ENCODE assay signal across 2 cellular contexts in the genomic region with DNA sequence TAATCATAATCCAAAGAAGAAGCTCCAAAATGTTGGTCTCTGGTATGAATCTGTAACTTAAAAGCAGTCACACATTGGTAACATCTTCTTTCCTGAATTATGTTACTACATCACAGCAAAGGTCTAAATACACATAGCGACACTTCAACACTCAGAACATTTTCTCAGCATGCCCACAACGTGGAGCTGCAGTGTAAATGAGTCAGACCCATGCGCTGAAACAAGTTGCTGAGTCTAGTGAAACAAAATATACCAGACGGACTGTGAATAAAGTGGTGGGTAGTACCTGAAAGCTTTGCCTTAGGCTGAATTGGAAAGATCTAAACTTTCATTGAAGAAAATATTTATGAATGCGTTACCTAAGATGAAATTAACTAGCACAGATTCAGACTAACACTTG.
TF ChIP-seq lines count a peak whose summit lies in the region.

No MANE protein-coding gene starts in this region.

TF ChIP-seq in IMR-90, 13 proteins besides CTCF, POLR2A, EP300 and RAD21:
- TF ChIP-seq FOS (IDR thresholded peaks at IDR 0.05; ENCODE audit: low read depth, low read length) = no peak
- no peak for TF ChIP-seq CEBPB (IDR thresholded peaks at IDR 0.05; ENCODE audit: low read depth, low read length)
- TF ChIP-seq, protein P1, sequence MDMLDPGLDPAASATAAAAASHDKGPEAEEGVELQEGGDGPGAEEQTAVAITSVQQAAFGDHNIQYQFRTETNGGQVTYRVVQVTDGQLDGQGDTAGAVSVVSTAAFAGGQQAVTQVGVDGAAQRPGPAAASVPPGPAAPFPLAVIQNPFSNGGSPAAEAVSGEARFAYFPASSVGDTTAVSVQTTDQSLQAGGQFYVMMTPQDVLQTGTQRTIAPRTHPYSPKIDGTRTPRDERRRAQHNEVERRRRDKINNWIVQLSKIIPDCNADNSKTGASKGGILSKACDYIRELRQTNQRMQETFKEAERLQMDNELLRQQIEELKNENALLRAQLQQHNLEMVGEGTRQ (IDR thresholded peaks at IDR 0.05; ENCODE audit: low read depth, low read length) = no peak
- no peak for TF ChIP-seq RFX5 (IDR thresholded peaks at IDR 0.05; ENCODE audit: low read depth, low read length)
- TF ChIP-seq BHLHE40 (IDR thresholded peaks at IDR 0.05; ENCODE audit: low read depth, low read length) = no peak
- TF ChIP-seq MAZ (IDR thresholded peaks at IDR 0.05; ENCODE audit: borderline replicate concordance, low read depth, low read length) = no peak
- TF ChIP-seq RCOR1 (IDR thresholded peaks at IDR 0.05; ENCODE audit: insufficient replicate concordance, low read length) = no peak
- TF ChIP-seq MAFK (IDR thresholded peaks at IDR 0.05; ENCODE audit: low read depth, low read length) = peak; percentile 70
- peak; percentile 36; the same call in 1 of the 2 replicates for TF ChIP-seq SMC3 (IDR thresholded peaks at IDR 0.05; ENCODE audit: low read depth, low read length)
- TF ChIP-seq CHD1 (IDR thresholded peaks at IDR 0.05; ENCODE audit: low read depth, low read length) = no peak
- TF ChIP-seq MXI1 (IDR thresholded peaks at IDR 0.05; ENCODE audit: borderline replicate concordance, low read depth, low read length) = no peak
- no peak for TF ChIP-seq NFE2L2 (IDR thresholded peaks at IDR 0.05; ENCODE audit: low read depth, low read length)

TF ChIP-seq in K562, 482 proteins besides CTCF, POLR2A, EP300 and RAD21 (continues in another document):
- TF ChIP-seq, protein P2, sequence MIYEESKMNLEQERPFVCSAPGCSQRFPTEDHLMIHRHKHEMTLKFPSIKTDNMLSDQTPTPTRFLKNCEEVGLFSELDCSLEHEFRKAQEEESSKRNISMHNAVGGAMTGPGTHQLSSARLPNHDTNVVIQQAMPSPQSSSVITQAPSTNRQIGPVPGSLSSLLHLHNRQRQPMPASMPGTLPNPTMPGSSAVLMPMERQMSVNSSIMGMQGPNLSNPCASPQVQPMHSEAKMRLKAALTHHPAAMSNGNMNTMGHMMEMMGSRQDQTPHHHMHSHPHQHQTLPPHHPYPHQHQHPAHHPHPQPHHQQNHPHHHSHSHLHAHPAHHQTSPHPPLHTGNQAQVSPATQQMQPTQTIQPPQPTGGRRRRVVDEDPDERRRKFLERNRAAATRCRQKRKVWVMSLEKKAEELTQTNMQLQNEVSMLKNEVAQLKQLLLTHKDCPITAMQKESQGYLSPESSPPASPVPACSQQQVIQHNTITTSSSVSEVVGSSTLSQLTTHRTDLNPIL (CRISPR knock-in tag; IDR thresholded peaks at IDR 0.05) = no peak
- TF ChIP-seq HLTF (IDR thresholded peaks at IDR 0.05) (no peak), FOSL1 (tag; conservative IDR thresholded peaks at IDR 0.05) (peak; percentile 77), ZNF146 (CRISPR knock-in tag; IDR thresholded peaks at IDR 0.05; ENCODE audit: unreplicated experiment) (no peak), NRF1 (conservative IDR thresholded peaks at IDR 0.05 in 1 of 2, IDR thresholded peaks at IDR 0.05 in 1 of 2) (peak in 1 of 2 experiments; percentile 55; a peak in 1 of 4 replicates), TCF3 (CRISPR knock-in tag; IDR thresholded peaks at IDR 0.05) (no peak), ELF2 (CRISPR knock-in tag; IDR thresholded peaks at IDR 0.05) (no peak), PCBP2 (IDR thresholded peaks at IDR 0.05; ENCODE audit: low read depth, low read length, poor library complexity, severe bottlenecking) (no peak), NBN (IDR thresholded peaks at IDR 0.05; ENCODE audit: low read depth) (no peak), SPI1 (IDR thresholded peaks at IDR 0.05; ENCODE audit: borderline replicate concordance, low read depth, low read length) (no peak), RBM25 (IDR thresholded peaks at IDR 0.05; ENCODE audit: low read depth, low read length, severe bottlenecking) (no peak), TRIM24 (IDR thresholded peaks at IDR 0.05) (no peak), RBM39 (optimal IDR thresholded peaks at IDR 0.05; ENCODE audit: low read depth, low read length) (no peak), ZNF217 (CRISPR knock-in tag; IDR thresholded peaks at IDR 0.05) (no peak), SMARCE1 (IDR thresholded peaks at IDR 0.05) (peak; percentile 95), MTA2 (IDR thresholded peaks at IDR 0.05; ENCODE audit: low read depth) (no peak), PTRF (tag; IDR thresholded peaks at IDR 0.05) (no peak), MYC (IDR thresholded peaks at IDR 0.05; ENCODE audit: low read depth, low read length) (peak; percentile 55), MYC (CRISPR knock-in tag; IDR thresholded peaks at IDR 0.05; ENCODE audit: borderline replicate concordance, low read depth) (no peak), ARID1B (IDR thresholded peaks at IDR 0.05) (0 out of 2 replicates have a peak, but pooled peaks have one; percentile 28), KLF10 (CRISPR knock-in tag; IDR thresholded peaks at IDR 0.05) (no peak), ILF3 (IDR thresholded peaks at IDR 0.05; ENCODE audit: borderline replicate concordance) (no peak), C11orf30 (IDR thresholded peaks at IDR 0.05; ENCODE audit: low read depth) (peak; percentile 89), ADNP (tag; IDR thresholded peaks at IDR 0.05) (no peak), JUND (IDR thresholded peaks at IDR 0.05; ENCODE audit: borderline replicate concordance, low read depth, low read length) (peak; percentile 86), JUND (tag; IDR thresholded peaks at IDR 0.05; ENCODE audit: borderline replicate concordance, low read depth, low read length) (peak; percentile 79; the same call in 2 of the 3 replicates)
- TF ChIP-seq, protein P3, sequence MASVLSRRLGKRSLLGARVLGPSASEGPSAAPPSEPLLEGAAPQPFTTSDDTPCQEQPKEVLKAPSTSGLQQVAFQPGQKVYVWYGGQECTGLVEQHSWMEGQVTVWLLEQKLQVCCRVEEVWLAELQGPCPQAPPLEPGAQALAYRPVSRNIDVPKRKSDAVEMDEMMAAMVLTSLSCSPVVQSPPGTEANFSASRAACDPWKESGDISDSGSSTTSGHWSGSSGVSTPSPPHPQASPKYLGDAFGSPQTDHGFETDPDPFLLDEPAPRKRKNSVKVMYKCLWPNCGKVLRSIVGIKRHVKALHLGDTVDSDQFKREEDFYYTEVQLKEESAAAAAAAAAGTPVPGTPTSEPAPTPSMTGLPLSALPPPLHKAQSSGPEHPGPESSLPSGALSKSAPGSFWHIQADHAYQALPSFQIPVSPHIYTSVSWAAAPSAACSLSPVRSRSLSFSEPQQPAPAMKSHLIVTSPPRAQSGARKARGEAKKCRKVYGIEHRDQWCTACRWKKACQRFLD (CRISPR knock-in tag; IDR thresholded peaks at IDR 0.05) = no peak
- TF ChIP-seq, protein P4, sequence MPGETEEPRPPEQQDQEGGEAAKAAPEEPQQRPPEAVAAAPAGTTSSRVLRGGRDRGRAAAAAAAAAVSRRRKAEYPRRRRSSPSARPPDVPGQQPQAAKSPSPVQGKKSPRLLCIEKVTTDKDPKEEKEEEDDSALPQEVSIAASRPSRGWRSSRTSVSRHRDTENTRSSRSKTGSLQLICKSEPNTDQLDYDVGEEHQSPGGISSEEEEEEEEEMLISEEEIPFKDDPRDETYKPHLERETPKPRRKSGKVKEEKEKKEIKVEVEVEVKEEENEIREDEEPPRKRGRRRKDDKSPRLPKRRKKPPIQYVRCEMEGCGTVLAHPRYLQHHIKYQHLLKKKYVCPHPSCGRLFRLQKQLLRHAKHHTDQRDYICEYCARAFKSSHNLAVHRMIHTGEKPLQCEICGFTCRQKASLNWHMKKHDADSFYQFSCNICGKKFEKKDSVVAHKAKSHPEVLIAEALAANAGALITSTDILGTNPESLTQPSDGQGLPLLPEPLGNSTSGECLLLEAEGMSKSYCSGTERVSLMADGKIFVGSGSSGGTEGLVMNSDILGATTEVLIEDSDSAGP (CRISPR knock-in tag; IDR thresholded peaks at IDR 0.05) = no peak
- TF ChIP-seq, protein P5, sequence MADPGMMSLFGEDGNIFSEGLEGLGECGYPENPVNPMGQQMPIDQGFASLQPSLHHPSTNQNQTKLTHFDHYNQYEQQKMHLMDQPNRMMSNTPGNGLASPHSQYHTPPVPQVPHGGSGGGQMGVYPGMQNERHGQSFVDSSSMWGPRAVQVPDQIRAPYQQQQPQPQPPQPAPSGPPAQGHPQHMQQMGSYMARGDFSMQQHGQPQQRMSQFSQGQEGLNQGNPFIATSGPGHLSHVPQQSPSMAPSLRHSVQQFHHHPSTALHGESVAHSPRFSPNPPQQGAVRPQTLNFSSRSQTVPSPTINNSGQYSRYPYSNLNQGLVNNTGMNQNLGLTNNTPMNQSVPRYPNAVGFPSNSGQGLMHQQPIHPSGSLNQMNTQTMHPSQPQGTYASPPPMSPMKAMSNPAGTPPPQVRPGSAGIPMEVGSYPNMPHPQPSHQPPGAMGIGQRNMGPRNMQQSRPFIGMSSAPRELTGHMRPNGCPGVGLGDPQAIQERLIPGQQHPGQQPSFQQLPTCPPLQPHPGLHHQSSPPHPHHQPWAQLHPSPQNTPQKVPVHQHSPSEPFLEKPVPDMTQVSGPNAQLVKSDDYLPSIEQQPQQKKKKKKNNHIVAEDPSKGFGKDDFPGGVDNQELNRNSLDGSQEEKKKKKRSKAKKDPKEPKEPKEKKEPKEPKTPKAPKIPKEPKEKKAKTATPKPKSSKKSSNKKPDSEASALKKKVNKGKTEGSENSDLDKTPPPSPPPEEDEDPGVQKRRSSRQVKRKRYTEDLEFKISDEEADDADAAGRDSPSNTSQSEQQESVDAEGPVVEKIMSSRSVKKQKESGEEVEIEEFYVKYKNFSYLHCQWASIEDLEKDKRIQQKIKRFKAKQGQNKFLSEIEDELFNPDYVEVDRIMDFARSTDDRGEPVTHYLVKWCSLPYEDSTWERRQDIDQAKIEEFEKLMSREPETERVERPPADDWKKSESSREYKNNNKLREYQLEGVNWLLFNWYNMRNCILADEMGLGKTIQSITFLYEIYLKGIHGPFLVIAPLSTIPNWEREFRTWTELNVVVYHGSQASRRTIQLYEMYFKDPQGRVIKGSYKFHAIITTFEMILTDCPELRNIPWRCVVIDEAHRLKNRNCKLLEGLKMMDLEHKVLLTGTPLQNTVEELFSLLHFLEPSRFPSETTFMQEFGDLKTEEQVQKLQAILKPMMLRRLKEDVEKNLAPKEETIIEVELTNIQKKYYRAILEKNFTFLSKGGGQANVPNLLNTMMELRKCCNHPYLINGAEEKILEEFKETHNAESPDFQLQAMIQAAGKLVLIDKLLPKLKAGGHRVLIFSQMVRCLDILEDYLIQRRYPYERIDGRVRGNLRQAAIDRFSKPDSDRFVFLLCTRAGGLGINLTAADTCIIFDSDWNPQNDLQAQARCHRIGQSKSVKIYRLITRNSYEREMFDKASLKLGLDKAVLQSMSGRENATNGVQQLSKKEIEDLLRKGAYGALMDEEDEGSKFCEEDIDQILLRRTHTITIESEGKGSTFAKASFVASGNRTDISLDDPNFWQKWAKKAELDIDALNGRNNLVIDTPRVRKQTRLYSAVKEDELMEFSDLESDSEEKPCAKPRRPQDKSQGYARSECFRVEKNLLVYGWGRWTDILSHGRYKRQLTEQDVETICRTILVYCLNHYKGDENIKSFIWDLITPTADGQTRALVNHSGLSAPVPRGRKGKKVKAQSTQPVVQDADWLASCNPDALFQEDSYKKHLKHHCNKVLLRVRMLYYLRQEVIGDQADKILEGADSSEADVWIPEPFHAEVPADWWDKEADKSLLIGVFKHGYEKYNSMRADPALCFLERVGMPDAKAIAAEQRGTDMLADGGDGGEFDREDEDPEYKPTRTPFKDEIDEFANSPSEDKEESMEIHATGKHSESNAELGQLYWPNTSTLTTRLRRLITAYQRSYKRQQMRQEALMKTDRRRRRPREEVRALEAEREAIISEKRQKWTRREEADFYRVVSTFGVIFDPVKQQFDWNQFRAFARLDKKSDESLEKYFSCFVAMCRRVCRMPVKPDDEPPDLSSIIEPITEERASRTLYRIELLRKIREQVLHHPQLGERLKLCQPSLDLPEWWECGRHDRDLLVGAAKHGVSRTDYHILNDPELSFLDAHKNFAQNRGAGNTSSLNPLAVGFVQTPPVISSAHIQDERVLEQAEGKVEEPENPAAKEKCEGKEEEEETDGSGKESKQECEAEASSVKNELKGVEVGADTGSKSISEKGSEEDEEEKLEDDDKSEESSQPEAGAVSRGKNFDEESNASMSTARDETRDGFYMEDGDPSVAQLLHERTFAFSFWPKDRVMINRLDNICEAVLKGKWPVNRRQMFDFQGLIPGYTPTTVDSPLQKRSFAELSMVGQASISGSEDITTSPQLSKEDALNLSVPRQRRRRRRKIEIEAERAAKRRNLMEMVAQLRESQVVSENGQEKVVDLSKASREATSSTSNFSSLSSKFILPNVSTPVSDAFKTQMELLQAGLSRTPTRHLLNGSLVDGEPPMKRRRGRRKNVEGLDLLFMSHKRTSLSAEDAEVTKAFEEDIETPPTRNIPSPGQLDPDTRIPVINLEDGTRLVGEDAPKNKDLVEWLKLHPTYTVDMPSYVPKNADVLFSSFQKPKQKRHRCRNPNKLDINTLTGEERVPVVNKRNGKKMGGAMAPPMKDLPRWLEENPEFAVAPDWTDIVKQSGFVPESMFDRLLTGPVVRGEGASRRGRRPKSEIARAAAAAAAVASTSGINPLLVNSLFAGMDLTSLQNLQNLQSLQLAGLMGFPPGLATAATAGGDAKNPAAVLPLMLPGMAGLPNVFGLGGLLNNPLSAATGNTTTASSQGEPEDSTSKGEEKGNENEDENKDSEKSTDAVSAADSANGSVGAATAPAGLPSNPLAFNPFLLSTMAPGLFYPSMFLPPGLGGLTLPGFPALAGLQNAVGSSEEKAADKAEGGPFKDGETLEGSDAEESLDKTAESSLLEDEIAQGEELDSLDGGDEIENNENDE (IDR thresholded peaks at IDR 0.05; ENCODE audit: low read depth, low read length) = no peak
- TF ChIP-seq, protein P6, sequence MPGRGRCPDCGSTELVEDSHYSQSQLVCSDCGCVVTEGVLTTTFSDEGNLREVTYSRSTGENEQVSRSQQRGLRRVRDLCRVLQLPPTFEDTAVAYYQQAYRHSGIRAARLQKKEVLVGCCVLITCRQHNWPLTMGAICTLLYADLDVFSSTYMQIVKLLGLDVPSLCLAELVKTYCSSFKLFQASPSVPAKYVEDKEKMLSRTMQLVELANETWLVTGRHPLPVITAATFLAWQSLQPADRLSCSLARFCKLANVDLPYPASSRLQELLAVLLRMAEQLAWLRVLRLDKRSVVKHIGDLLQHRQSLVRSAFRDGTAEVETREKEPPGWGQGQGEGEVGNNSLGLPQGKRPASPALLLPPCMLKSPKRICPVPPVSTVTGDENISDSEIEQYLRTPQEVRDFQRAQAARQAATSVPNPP (IDR thresholded peaks at IDR 0.05; ENCODE audit: borderline replicate concordance, insufficient read depth, insufficient read length) = no peak
- TF ChIP-seq, protein P7, sequence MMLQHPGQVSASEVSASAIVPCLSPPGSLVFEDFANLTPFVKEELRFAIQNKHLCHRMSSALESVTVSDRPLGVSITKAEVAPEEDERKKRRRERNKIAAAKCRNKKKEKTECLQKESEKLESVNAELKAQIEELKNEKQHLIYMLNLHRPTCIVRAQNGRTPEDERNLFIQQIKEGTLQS (IDR thresholded peaks at IDR 0.05) = peak; percentile 60
- TF ChIP-seq, protein P7 (CRISPR knock-in tag; conservative IDR thresholded peaks at IDR 0.05) = no peak
- TF ChIP-seq, protein P8, sequence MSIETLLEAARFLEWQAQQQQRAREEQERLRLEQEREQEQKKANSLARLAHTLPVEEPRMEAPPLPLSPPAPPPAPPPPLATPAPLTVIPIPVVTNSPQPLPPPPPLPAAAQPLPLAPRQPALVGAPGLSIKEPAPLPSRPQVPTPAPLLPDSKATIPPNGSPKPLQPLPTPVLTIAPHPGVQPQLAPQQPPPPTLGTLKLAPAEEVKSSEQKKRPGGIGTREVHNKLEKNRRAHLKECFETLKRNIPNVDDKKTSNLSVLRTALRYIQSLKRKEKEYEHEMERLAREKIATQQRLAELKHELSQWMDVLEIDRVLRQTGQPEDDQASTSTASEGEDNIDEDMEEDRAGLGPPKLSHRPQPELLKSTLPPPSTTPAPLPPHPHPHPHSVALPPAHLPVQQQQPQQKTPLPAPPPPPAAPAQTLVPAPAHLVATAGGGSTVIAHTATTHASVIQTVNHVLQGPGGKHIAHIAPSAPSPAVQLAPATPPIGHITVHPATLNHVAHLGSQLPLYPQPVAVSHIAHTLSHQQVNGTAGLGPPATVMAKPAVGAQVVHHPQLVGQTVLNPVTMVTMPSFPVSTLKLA (conservative IDR thresholded peaks at IDR 0.05) = 0 out of 4 replicates have a peak, but pooled peaks of 1 of the 2 experiments have one; percentile 43
